9 cellular contexts compared by ENCODE assay signal in the genomic region with DNA sequence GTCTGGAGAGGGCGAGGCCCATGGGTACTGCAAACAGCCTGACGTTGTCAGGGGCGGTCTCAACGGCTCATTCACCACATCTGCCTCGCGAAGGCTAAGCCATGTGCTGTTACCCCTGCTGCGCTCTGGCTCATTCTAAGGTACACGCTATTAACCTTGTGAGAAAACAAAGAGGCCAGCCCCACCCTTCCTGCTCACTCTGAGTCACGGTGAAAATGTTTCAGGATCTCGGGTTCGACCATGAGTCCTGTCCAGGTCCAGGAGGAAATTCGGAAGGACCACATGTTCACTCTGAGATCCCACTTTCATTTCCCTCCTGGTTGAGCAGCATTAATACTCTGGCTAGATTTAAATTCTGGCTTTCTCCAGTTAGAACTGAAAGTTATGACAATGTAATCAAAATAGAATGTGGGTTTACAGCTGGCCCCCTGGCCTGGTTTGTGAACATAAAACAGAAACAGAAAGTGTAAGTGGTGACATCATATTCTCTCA. TPM values are rescaled to one million over a fixed set of nuclear protein-coding genes. Genes with fewer than 3 reads are reported as not detected.
A peak's percentile ranks its signal among the peaks of the same experiment; 100 is the strongest.
DNase-seq lines count a peak whose midpoint lies in the region; ATAC-seq, FAIRE-seq and TF ChIP-seq lines count a peak whose summit lies in the region.
"Had no signal": no experiment of that assay in that cellular context is flagged by ENCODE, and none has a peak within 500 bp of the region (broad histone marks: within the 10 kb centered on the region; RNA-seq: fewer than 3 reads in every experiment).

No MANE protein-coding gene starts in this region.

- no peaks in the 10 kb centered on the region for H3K9me3 Mint-ChIP-seq in activated CD8-positive, alpha-beta T cell treated with anti-CD3 and anti-CD28 coated beads, Interleukin-2, amount 10 ng/mL, durations not matched to agents 7 days and 5 days (ENCODE audit: insufficient read depth)

- H3K4me3 Mint-ChIP-seq in activated CD8-positive, alpha-beta T cell treated with anti-CD3 and anti-CD28 coated beads, Interleukin-2, amount 10 ng/mL, durations not matched to agents 7 days and 5 days: peak overlapping the region; percentile 3
- H3K4me3 Mint-ChIP-seq: activated naive CD8-positive, alpha-beta T cell had no signal

- peak overlapping the region; percentile 92 for H2BK5ac ChIP-seq in IMR-90 (ENCODE audit: low read depth, low read length, poor library complexity, severe bottlenecking)

- intact Hi-C loops in IMR-90 (cut with micrococcal nuclease): no loop called here

- H3K36me3 Mint-ChIP-seq in activated CD8-positive, alpha-beta T cell treated with anti-CD3 and anti-CD28 coated beads, Interleukin-2, amount 10 ng/mL, durations not matched to agents 7 days and 5 days (ENCODE audit: low read depth): no peaks in the 10 kb centered on the region
- H3K36me3 Mint-ChIP-seq: activated naive CD8-positive, alpha-beta T cell had no signal

- ATAC-seq in GM21723 (IDR thresholded peaks at IDR 0.05; ENCODE audit: unreplicated experiment) (peak; percentile 92), IMR-90 (ENCODE audit: low read depth) (peak; percentile 43), gastroesophageal sphincter (peak; percentile 64)
- peak; percentile 65 for ATAC-seq in activated CD8-positive, alpha-beta T cell treated with anti-CD3 and anti-CD28 coated beads, Interleukin-2, amount 10 ng/mL, durations not matched to agents 7 days and 5 days

- peaks cover 12% of the 10 kb centered on the region for H4K20me1 ChIP-seq in IMR-90 (ENCODE audit: insufficient read depth, low read length)
- no peaks in the 10 kb centered on the region for H4K20me1 ChIP-seq in smooth muscle cell (ENCODE audit: low read depth)

- H4K5ac ChIP-seq in IMR-90 (ENCODE audit: low read depth, low read length): peak overlapping the region; percentile 61

- TF ChIP-seq CTCF in IMR-90 (conservative IDR thresholded peaks at IDR 0.05; ENCODE audit: low read depth, low read length): no peak
- no peak for TF ChIP-seq CTCF in gastroesophageal sphincter (IDR thresholded peaks at IDR 0.05)
- TF ChIP-seq CTCF in smooth muscle cell (IDR thresholded peaks at IDR 0.05; ENCODE audit: borderline replicate concordance, insufficient read depth, poor library complexity, severe bottlenecking): no peak

- peak overlapping the region; percentile 91 for H2BK15ac ChIP-seq in IMR-90 (ENCODE audit: low read depth, low read length)

- BruUV-seq in IMR-90 (replicated peaks; lab: Mats Ljungman, UMichigan): no TSS peak

- CTCF ChIA-PET in IMR-90 (lab: Yijun Ruan, JAX): interaction anchor here (0.8 to 1.6 kb wide), 3 partner anchors 10 to 180 kb away, joined by 3 to 5 read pairs (median 3); no protein-coding TSS in a partner anchor
- CTCF ChIA-PET in activated CD8-positive, alpha-beta T cell treated with anti-CD3 and anti-CD28 coated beads, Interleukin-2, amount 10 ng/mL, durations not matched to agents 7 days and 5 days (lab: Charles Lee): no interaction called here

- peak overlapping the region; percentile 53 for H3K56ac ChIP-seq in IMR-90 (ENCODE audit: extremely low read depth, insufficient read depth, low read length)

- peaks cover 10% of the 10 kb centered on the region for H3K36me3 ChIP-seq in IMR-90 (ENCODE audit: control insufficient read depth, insufficient read depth, low read length)
- no peaks in the 10 kb centered on the region for H3K36me3 ChIP-seq in gastroesophageal sphincter
- no peaks in the 10 kb centered on the region for H3K36me3 ChIP-seq in smooth muscle cell (ENCODE audit: low read depth)

- DNase-seq in GM12892 (ENCODE audit: insufficient read length) (peak; percentile 47), IMR-90 (peak; percentile 79), smooth muscle cell (lab: John Stamatoyannopoulos, UW; ENCODE audit: unreplicated experiment) (no peak), medulla oblongata (ENCODE audit: extremely low spot score) (no peak)
- DNase-seq in activated CD8-positive, alpha-beta T cell treated with anti-CD3 and anti-CD28 coated beads, Interleukin-2, amount 10 ng/mL, durations not matched to agents 7 days and 5 days: peak; percentile 37
- no peak for DNase-seq in activated CD4-positive, CD25-positive, alpha-beta regulatory T cell (lab: John Stamatoyannopoulos, UW)

- H4K8ac ChIP-seq in IMR-90 (ENCODE audit: low read depth in 2 of 2, low read length in 2 of 2): peak overlapping the region; percentile 17 to 84

- H3K14ac ChIP-seq in IMR-90 (replicated peaks; ENCODE audit: low read depth, low read length): peak overlapping the region; percentile 39

- in situ Hi-C loops in IMR-90 (cut with MboI; ENCODE audit: low sequenced_read_pairs): no loop called here

- H3K27ac ChIP-seq in IMR-90 (ENCODE audit: insufficient read depth, low read length): peak overlapping the region; percentile 74
- peak overlapping the region; percentile 85 to 90 (median 88) for H3K27ac ChIP-seq in gastroesophageal sphincter
- H3K27ac ChIP-seq in smooth muscle cell (ENCODE audit: low read depth): peak overlapping the region; percentile 76

- peak overlapping the region; percentile 87 for H2BK120ac ChIP-seq in IMR-90 (ENCODE audit: low read depth, low read length)

- peak overlapping the region; percentile 80 for H2AK9ac ChIP-seq in IMR-90 (replicated peaks; ENCODE audit: low read depth, low read length, poor library complexity)

- peak overlapping the region; percentile 95 for H2AK5ac ChIP-seq in IMR-90 (ENCODE audit: low read depth, low read length)

- no peaks in the 10 kb centered on the region for H3K27me3 Mint-ChIP-seq in activated CD8-positive, alpha-beta T cell treated with anti-CD3 and anti-CD28 coated beads, Interleukin-2, amount 10 ng/mL, durations not matched to agents 7 days and 5 days (ENCODE audit: low read depth)

- H3F3A ChIP-seq in smooth muscle cell (ENCODE audit: low read depth): peaks cover 5% of the 10 kb centered on the region

- H3K9me3 ChIP-seq in IMR-90 (ENCODE audit: control insufficient read depth, insufficient read depth, low read length): no peaks in the 10 kb centered on the region
- H3K9me3 ChIP-seq in gastroesophageal sphincter: no peaks in the 10 kb centered on the region
- H3K9me3 ChIP-seq in smooth muscle cell (replicated peaks; ENCODE audit: low read depth): no peaks in the 10 kb centered on the region

- no peak for TF ChIP-seq EP300 in gastroesophageal sphincter (IDR thresholded peaks at IDR 0.05)

- WGBS in IMR-90 (ENCODE audit: extremely low coverage in 2 of 2, insufficient read length in 1 of 2), 2 experiments: 89% methylated on average over 4 of the region's 12 CpGs; no CpG with 5 or more reads in 1 of the 2 experiments
- WGBS in gastroesophageal sphincter (ENCODE audit: low coverage in 1 of 2), 2 donors: 12 to 31% methylated on average over 7 to 11 of the region's 12 CpGs
- WGBS in smooth muscle cell (ENCODE audit: low lambda C conversion rate): 54% methylated on average over 12 of the region's 12 CpGs

- FAIRE-seq in GM12892 (lab: Jason Lieb, UNC): peak; percentile 87

- H3K4me1 ChIP-seq in IMR-90 (ENCODE audit: control insufficient read depth, insufficient read depth, low read length) (peaks cover 31% of the 10 kb centered on the region), gastroesophageal sphincter (peaks cover 41 to 100% (median 70%) of the 10 kb centered on the region in 3 donors), smooth muscle cell (ENCODE audit: low read depth) (no peaks in the 10 kb centered on the region)

- peak overlapping the region; percentile 91 for H3K4ac ChIP-seq in IMR-90 (ENCODE audit: low read depth, low read length)

- peaks cover 4% of the 10 kb centered on the region for H3K79me2 ChIP-seq in smooth muscle cell (ENCODE audit: low read depth)

- H4K91ac ChIP-seq in IMR-90 (ENCODE audit: insufficient read depth, low read depth, low read length): peak overlapping the region; percentile 83

- H3K9ac ChIP-seq in IMR-90 (ENCODE audit: low read depth, low read length) (peak overlapping the region; percentile 56), smooth muscle cell (ENCODE audit: low read depth) (peak overlapping the region; percentile 17)

- peak overlapping the region; percentile 60 for H3K27ac Mint-ChIP-seq in activated CD8-positive, alpha-beta T cell treated with anti-CD3 and anti-CD28 coated beads, Interleukin-2, amount 10 ng/mL, durations not matched to agents 7 days and 5 days

- H3K79me1 ChIP-seq in IMR-90 (ENCODE audit: low read depth in 1 of 2, low read length in 2 of 2): peaks cover 23 to 89% of the 10 kb centered on the region in 2 experiments; a peak in 3 of 4 replicates

- peaks cover 31% of the 10 kb centered on the region for H3K9me1 ChIP-seq in IMR-90 (ENCODE audit: insufficient read depth, low read length)

- dilution Hi-C loops in IMR-90 (cut with HindIII; ENCODE audit: low sequenced_read_pairs, unreplicated experiment): no loop called here

- H3K27me3 ChIP-seq in IMR-90 (ENCODE audit: control insufficient read depth, insufficient read depth, low read length): no peaks in the 10 kb centered on the region
- no peaks in the 10 kb centered on the region for H3K27me3 ChIP-seq in gastroesophageal sphincter
- no peaks in the 10 kb centered on the region for H3K27me3 ChIP-seq in smooth muscle cell (ENCODE audit: low read depth)

- no peak for TF ChIP-seq POLR2A in GM12892 (IDR thresholded peaks at IDR 0.05; ENCODE audit: low read depth, low read length)
- no peak; the same call in 1 of the 2 replicates for TF ChIP-seq POLR2A in IMR-90 (IDR thresholded peaks at IDR 0.05; ENCODE audit: low read depth, low read length)
- TF ChIP-seq POLR2A in gastroesophageal sphincter (IDR thresholded peaks at IDR 0.05): no peak

- peak overlapping the region; percentile 39 for H2AFZ ChIP-seq in IMR-90 (replicated peaks; ENCODE audit: low read length, poor library complexity)
- no peak overlapping the region for H2AFZ ChIP-seq in smooth muscle cell (ENCODE audit: low read depth)

- peak overlapping the region; percentile 95 for H3K18ac ChIP-seq in IMR-90 (ENCODE audit: low read depth, low read length)

- H3K4me1 Mint-ChIP-seq in activated CD8-positive, alpha-beta T cell treated with anti-CD3 and anti-CD28 coated beads, Interleukin-2, amount 10 ng/mL, durations not matched to agents 7 days and 5 days (ENCODE audit: low read depth): peaks cover 8% of the 10 kb centered on the region

- peak overlapping the region; percentile 84 for H3K4me2 ChIP-seq in IMR-90 (ENCODE audit: low read depth, low read length)
- peak overlapping the region; percentile 45 for H3K4me2 ChIP-seq in smooth muscle cell

- POLR2A ChIA-PET in IMR-90 (lab: Charles Lee; ENCODE audit: unreplicated experiment): interaction anchor here (0.5 to 1.2 kb wide), 2 partner anchors 59 to 460 kb away, joined by 3 read pairs; no protein-coding TSS in a partner anchor
- POLR2A ChIA-PET in activated CD8-positive, alpha-beta T cell treated with anti-CD3 and anti-CD28 coated beads, Interleukin-2, amount 10 ng/mL, durations not matched to agents 7 days and 5 days (lab: Charles Lee): no interaction called here

- H3K4me3 ChIP-seq in IMR-90 (ENCODE audit: insufficient read depth, low read depth, low read length) (peak overlapping the region; percentile 22; the same call in 1 of the 2 replicates), gastroesophageal sphincter (peak overlapping the region in 1 of 2 donors; percentile 19), smooth muscle cell (peak overlapping the region; percentile 5)

- peak overlapping the region; percentile 37 for H3K23ac ChIP-seq in IMR-90 (ENCODE audit: low read depth, low read length)

- H2BK20ac ChIP-seq in IMR-90 (ENCODE audit: low read depth, low read length): peak overlapping the region; percentile 45

- no peak for TF ChIP-seq RAD21 in IMR-90 (IDR thresholded peaks at IDR 0.05; ENCODE audit: low read length)

RNA-seq across cellular contexts. Expression of a gene that starts 55.2 kb away (rescaled TPM):
- 0.04 TPM for polyA plus RNA-seq in GM12892 (2012; ENCODE audit: missing spikeins)
- 60.4 and 63.9 TPM in 2 replicates for total RNA-seq in IMR-90 (2012; rRNA removed)
- polyA plus RNA-seq in IMR-90 (2012; rRNA removed): 36.9 and 37.8 TPM in 2 replicates
- polyA plus RNA-seq in IMR-90 (2012; cell fraction: cytosol; rRNA removed): 24.8 and 27.5 TPM in 2 replicates
- polyA plus RNA-seq in IMR-90 (2012; cell fraction: nucleus; rRNA removed; ENCODE audit: low replicate concordance): 66.1 and 93.0 TPM in 2 replicates
- total RNA-seq in activated CD8-positive, alpha-beta T cell treated with anti-CD3 and anti-CD28 coated beads, Interleukin-2, amount 10 ng/mL, durations not matched to agents 7 days and 5 days: not detected
- total RNA-seq in gastroesophageal sphincter: 100 to 1,000 TPM in 3 of 4 donors, 10 to 100 TPM in 1; 85.7 to 126 (median 111) TPM
- total RNA-seq in smooth muscle cell: 21.6 and 31.1 TPM in 2 replicates
- 9.0 and 20.5 TPM in 2 replicates for polyA plus RNA-seq in smooth muscle cell

Comparison
In these comparisons a context has a peak if more than half of its experiments do, and no peak if none do; other contexts are left out.
1. DNase-seq: peak in GM12892 (single experiment), IMR-90 (single experiment) and activated CD8-positive, alpha-beta T cell treated with anti-CD3 and anti-CD28 coated beads, Interleukin-2, amount 10 ng/mL, durations not matched to agents 7 days and 5 days (single experiment); none in smooth muscle cell (single experiment), medulla oblongata (single experiment) and activated CD4-positive, CD25-positive, alpha-beta regulatory T cell (0 of 4).
2. RNA of a gene that starts 55.2 kb away (total RNA-seq): 85.7 to 126 TPM in gastroesophageal sphincter, 60.4 to 63.9 TPM in IMR-90 and 21.6 to 31.1 TPM in smooth muscle cell; not detected in activated CD8-positive, alpha-beta T cell treated with anti-CD3 and anti-CD28 coated beads, Interleukin-2, amount 10 ng/mL, durations not matched to agents 7 days and 5 days; every median in the first group is over 10 times any median in the second.
3. Peak in every context shown above with its lines, with median percentiles within 50 percentile points of each other: ATAC-seq and H3K27ac ChIP-seq.